1 cellular context compared by ENCODE assay signal in the genomic region with DNA sequence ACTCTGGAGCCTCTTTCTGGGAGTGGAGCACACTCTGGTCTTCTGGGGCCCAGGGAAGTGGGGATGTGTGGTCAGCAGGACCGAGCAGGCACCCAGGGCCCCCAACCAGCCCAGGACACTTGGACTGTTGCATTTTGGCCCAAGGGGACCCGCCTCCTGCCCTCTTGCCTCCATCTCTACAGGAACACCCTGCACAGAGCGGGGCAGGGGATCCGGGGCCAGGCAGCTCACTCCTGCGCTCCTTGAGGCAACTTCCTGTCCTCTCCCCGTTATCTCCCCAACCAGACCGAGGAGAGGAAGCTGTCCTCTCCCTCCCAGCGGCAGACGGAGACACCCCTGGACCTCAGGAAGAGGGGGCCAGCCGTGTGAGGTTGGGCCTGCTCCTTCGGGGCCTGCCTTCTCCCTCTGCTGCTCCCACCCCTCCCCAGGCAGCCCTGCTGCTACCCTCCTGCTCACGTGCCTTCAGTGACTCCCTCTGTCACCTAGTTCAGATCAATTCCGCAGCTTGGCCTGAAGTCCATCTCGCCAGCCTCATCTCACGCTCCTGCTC.
TF ChIP-seq lines count a peak whose summit lies in the region.

No MANE protein-coding gene starts in this region.

TF ChIP-seq in K562, 482 proteins besides CTCF, POLR2A, EP300 and RAD21 (continued from another document and continues in another):
- TF ChIP-seq GTF3C2 (IDR thresholded peaks at IDR 0.05; ENCODE audit: borderline replicate concordance, extremely low read depth, insufficient read length), result no peak
- TF ChIP-seq, protein P1, sequence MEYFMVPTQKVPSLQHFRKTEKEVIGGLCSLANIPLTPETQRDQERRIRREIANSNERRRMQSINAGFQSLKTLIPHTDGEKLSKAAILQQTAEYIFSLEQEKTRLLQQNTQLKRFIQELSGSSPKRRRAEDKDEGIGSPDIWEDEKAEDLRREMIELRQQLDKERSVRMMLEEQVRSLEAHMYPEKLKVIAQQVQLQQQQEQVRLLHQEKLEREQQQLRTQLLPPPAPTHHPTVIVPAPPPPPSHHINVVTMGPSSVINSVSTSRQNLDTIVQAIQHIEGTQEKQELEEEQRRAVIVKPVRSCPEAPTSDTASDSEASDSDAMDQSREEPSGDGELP (CRISPR knock-in tag; IDR thresholded peaks at IDR 0.05; ENCODE audit: borderline replicate concordance), result peak; percentile 77; the same call in 1 of the 2 replicates
- no peak for TF ChIP-seq ZNF407 (IDR thresholded peaks at IDR 0.05; ENCODE audit: low read depth)
- TF ChIP-seq ZNF592 (IDR thresholded peaks at IDR 0.05), result peak; percentile 89
- TF ChIP-seq FOXA1 (IDR thresholded peaks at IDR 0.05; ENCODE audit: borderline replicate concordance), result no peak
- TF ChIP-seq TEAD4 (IDR thresholded peaks at IDR 0.05; ENCODE audit: low read length), result peak; percentile 66; the same call in 1 of the 2 replicates
- no peak for TF ChIP-seq TEAD4 (CRISPR knock-in tag; IDR thresholded peaks at IDR 0.05; ENCODE audit: borderline replicate concordance)
- TF ChIP-seq TEAD2 (tag; IDR thresholded peaks at IDR 0.05), result no peak
- TF ChIP-seq ZNF175 (CRISPR knock-in tag; IDR thresholded peaks at IDR 0.05; ENCODE audit: low read depth), result peak; percentile 76
- peak; percentile 71; the same call in 1 of the 2 replicates for TF ChIP-seq CBX1 (IDR thresholded peaks at IDR 0.05; ENCODE audit: low read depth)
- TF ChIP-seq MGA (IDR thresholded peaks at IDR 0.05), result peak; percentile 77
- TF ChIP-seq SMAD4 (CRISPR knock-in tag; conservative IDR thresholded peaks at IDR 0.05), result peak; percentile 90
- peak; percentile 98 for TF ChIP-seq ETV1 (tag; conservative IDR thresholded peaks at IDR 0.05; ENCODE audit: low read depth)
